In genomic region chr13:33542309-33543088, GRCh38 we compare ENCODE assay signal across 8 cellular contexts.
DNase-seq lines count a peak whose midpoint lies in the region; TF ChIP-seq lines count a peak whose summit lies in the region.

No MANE protein-coding gene starts in this region.

- H3K36me3 ChIP-seq in H7 (replicated peaks; ENCODE audit: control insufficient read depth, insufficient read depth, low read length) (no peaks in the 10 kb centered on the region), neural cell (ENCODE audit: insufficient read depth, low read length) (no peaks in the 10 kb centered on the region), stomach (no peaks in the 10 kb centered on the region)

- H3K4me1 ChIP-seq in stomach, result peaks cover 10 to 51% (median 37%) of the 10 kb centered on the region in 4 donors

- peak; percentile 76 for TF ChIP-seq CTCF in fibroblast of villous mesenchyme (IDR thresholded peaks at IDR 0.05; ENCODE audit: insufficient read depth, low read depth, low read length)
- TF ChIP-seq CTCF in neural cell (IDR thresholded peaks at IDR 0.05; ENCODE audit: poor library complexity, severe bottlenecking), result peak; percentile 100
- TF ChIP-seq CTCF in stomach (IDR thresholded peaks at IDR 0.05), result peak in 5 of 7 experiments; percentile 79 to 98 (median 86)

- H2AFZ ChIP-seq in neural cell (ENCODE audit: low read depth, low read length), result peak overlapping the region; percentile 87

- H3K27me3 ChIP-seq in H7 (ENCODE audit: control insufficient read depth, insufficient read depth, low read length), result no peaks in the 10 kb centered on the region
- H3K27me3 ChIP-seq in neural cell (ENCODE audit: insufficient read depth, low read depth, low read length), result no peaks in the 10 kb centered on the region
- no peaks in the 10 kb centered on the region for H3K27me3 ChIP-seq in stomach

- H3K9me3 ChIP-seq in neural cell (ENCODE audit: low read length), result no peaks in the 10 kb centered on the region
- no peaks in the 10 kb centered on the region for H3K9me3 ChIP-seq in stomach

- H3K9me2 ChIP-seq in neural cell (ENCODE audit: insufficient read depth, low read length), result no peaks in the 10 kb centered on the region

- H3K4me2 ChIP-seq in neural cell (ENCODE audit: low read length), result peak overlapping the region; percentile 88

- no peaks in the 10 kb centered on the region for H3K79me2 ChIP-seq in neural cell (replicated peaks; ENCODE audit: insufficient read depth, low read length)

- WGBS in stomach, 5 donors, result 0 to 1% (median 0%) methylated on average over 43 to 70 of the region's 70 CpGs

- H3F3A ChIP-seq in neural cell (ENCODE audit: insufficient read depth, low read length, poor library complexity, severe bottlenecking), result peaks cover 10% of the 10 kb centered on the region

- intact Hi-C loops in stomach (cut with DNase I; ENCODE audit: low total_unique reads), result no loop called here

- H3K9ac ChIP-seq in neural cell (ENCODE audit: low read length), result peak overlapping the region; percentile 76

- H3K4me3 ChIP-seq in H7 (ENCODE audit: insufficient read depth, low read depth, low read length), result peak overlapping the region; percentile 61
- peak overlapping the region; percentile 67 for H3K4me3 ChIP-seq in fibroblast of villous mesenchyme (ENCODE audit: low read depth, low read length)
- H3K4me3 ChIP-seq in neural cell (ENCODE audit: low read length), result peak overlapping the region; percentile 69
- H3K4me3 ChIP-seq in stomach, result peak overlapping the region; percentile 29 to 50 (median 45)

- in situ Hi-C loops in G401 (cut with HindIII; ENCODE audit: low sequenced_read_pairs), result no loop called here

- TF ChIP-seq RAD21 in neural cell (conservative IDR thresholded peaks at IDR 0.05), result peak; percentile 100

- H3K27ac ChIP-seq in neural cell (ENCODE audit: low read length), result peak overlapping the region; percentile 93
- peak overlapping the region; percentile 94 to 99 (median 97) for H3K27ac ChIP-seq in stomach

- TF ChIP-seq EP300 in neural cell (conservative IDR thresholded peaks at IDR 0.05; ENCODE audit: poor library complexity, severe bottlenecking), result peak; percentile 86
- TF ChIP-seq EP300 in stomach (IDR thresholded peaks at IDR 0.05), result peak; percentile 81

- DNase-seq in G401 (ENCODE audit: low spot score), result peak; percentile 96
- DNase-seq in H7, result peak; percentile 88
- DNase-seq in M059J (ENCODE audit: low read depth), result peak; percentile 97
- DNase-seq in SHP77 (lab: John Stamatoyannopoulos, UW), result peak; percentile 94 to 99
- DNase-seq in activated gamma-delta T cell treated with Interleukin-2 at 50 U/mL for 16 hours, result peak; percentile 97
- DNase-seq in fibroblast of villous mesenchyme (ENCODE audit: low read depth), result peak; percentile 100
- peak; percentile 99 for DNase-seq in stomach

- H4K20me1 ChIP-seq in neural cell (ENCODE audit: insufficient read depth), result no peaks in the 10 kb centered on the region

- TF ChIP-seq POLR2A in stomach (IDR thresholded peaks at IDR 0.05), result peak in 2 of 4 donors; percentile 28 to 80

TF ChIP-seq in neural cell, 6 proteins besides CTCF, POLR2A, EP300 and RAD21:
- TF ChIP-seq TAF1 (IDR thresholded peaks at IDR 0.05; ENCODE audit: low read depth) (no peak), MXI1 (conservative IDR thresholded peaks at IDR 0.05; ENCODE audit: poor library complexity, severe bottlenecking) (peak; percentile 81), REST (IDR thresholded peaks at IDR 0.05; ENCODE audit: borderline replicate concordance) (peak; percentile 55), EZH2 (IDR thresholded peaks at IDR 0.05; ENCODE audit: borderline replicate concordance, insufficient read depth, low read length, poor library complexity, severe bottlenecking) (no peak), SMC3 (conservative IDR thresholded peaks at IDR 0.05; ENCODE audit: poor library complexity) (peak; percentile 100), POLR2AphosphoS5 (IDR thresholded peaks at IDR 0.05) (peak; percentile 84)

Comparison
In these comparisons a context has a peak if more than half of its experiments do, and no peak if none do; other contexts are left out.
1. Peak in every context shown above with its lines: DNase-seq, H3K4me3 ChIP-seq and H3K27ac ChIP-seq.